ENCODE assay signal across 1 cellular context in the genomic region with DNA sequence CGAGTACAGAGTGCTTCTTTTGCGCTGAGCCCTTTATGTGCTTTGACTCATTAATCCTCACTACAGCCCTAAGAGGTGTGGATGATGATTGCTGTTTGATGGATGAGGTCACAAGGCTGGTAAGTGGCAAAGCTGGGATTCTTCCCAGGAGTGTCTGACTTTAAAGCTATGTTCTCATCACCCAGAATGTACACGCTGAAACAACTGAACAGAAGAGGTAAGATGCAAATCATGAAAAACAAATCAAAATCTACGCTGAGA.
TF ChIP-seq lines count a peak whose summit lies in the region.

No MANE protein-coding gene starts in this region.

TF ChIP-seq in HEK293, 187 proteins besides CTCF, POLR2A, EP300 and RAD21 (continued from another document):
- TF ChIP-seq, protein P1, sequence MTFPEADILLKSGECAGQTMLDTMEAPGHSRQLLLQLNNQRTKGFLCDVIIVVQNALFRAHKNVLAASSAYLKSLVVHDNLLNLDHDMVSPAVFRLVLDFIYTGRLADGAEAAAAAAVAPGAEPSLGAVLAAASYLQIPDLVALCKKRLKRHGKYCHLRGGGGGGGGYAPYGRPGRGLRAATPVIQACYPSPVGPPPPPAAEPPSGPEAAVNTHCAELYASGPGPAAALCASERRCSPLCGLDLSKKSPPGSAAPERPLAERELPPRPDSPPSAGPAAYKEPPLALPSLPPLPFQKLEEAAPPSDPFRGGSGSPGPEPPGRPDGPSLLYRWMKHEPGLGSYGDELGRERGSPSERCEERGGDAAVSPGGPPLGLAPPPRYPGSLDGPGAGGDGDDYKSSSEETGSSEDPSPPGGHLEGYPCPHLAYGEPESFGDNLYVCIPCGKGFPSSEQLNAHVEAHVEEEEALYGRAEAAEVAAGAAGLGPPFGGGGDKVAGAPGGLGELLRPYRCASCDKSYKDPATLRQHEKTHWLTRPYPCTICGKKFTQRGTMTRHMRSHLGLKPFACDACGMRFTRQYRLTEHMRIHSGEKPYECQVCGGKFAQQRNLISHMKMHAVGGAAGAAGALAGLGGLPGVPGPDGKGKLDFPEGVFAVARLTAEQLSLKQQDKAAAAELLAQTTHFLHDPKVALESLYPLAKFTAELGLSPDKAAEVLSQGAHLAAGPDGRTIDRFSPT (tag by site-specific recombination; IDR thresholded peaks at IDR 0.05) = 0 out of 2 replicates have a peak, but pooled peaks have one; percentile 15
- TF ChIP-seq ZEB2 (tag by site-specific recombination; IDR thresholded peaks at IDR 0.05) (peak; percentile 9; the same call in 1 of the 2 replicates), FEZF1 (tag by site-specific recombination; IDR thresholded peaks at IDR 0.05) (peak; percentile 78), ZNF366 (tag by site-specific recombination; conservative IDR thresholded peaks at IDR 0.05) (peak; percentile 83), ZNF24 (tag by site-specific recombination; IDR thresholded peaks at IDR 0.05) (no peak), OSR2 (tag by site-specific recombination; IDR thresholded peaks at IDR 0.05) (peak; percentile 84), ZBTB17 (tag by site-specific recombination; IDR thresholded peaks at IDR 0.05) (peak; percentile 97)
- TF ChIP-seq, protein P2, sequence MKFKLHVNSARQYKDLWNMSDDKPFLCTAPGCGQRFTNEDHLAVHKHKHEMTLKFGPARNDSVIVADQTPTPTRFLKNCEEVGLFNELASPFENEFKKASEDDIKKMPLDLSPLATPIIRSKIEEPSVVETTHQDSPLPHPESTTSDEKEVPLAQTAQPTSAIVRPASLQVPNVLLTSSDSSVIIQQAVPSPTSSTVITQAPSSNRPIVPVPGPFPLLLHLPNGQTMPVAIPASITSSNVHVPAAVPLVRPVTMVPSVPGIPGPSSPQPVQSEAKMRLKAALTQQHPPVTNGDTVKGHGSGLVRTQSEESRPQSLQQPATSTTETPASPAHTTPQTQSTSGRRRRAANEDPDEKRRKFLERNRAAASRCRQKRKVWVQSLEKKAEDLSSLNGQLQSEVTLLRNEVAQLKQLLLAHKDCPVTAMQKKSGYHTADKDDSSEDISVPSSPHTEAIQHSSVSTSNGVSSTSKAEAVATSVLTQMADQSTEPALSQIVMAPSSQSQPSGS (tag by site-specific recombination; IDR thresholded peaks at IDR 0.05; ENCODE audit: low read depth) = 0 out of 2 replicates have a peak, but pooled peaks have one; percentile 39
